Comparison of ENCODE assay signal across 10 cellular contexts in the genomic region with DNA sequence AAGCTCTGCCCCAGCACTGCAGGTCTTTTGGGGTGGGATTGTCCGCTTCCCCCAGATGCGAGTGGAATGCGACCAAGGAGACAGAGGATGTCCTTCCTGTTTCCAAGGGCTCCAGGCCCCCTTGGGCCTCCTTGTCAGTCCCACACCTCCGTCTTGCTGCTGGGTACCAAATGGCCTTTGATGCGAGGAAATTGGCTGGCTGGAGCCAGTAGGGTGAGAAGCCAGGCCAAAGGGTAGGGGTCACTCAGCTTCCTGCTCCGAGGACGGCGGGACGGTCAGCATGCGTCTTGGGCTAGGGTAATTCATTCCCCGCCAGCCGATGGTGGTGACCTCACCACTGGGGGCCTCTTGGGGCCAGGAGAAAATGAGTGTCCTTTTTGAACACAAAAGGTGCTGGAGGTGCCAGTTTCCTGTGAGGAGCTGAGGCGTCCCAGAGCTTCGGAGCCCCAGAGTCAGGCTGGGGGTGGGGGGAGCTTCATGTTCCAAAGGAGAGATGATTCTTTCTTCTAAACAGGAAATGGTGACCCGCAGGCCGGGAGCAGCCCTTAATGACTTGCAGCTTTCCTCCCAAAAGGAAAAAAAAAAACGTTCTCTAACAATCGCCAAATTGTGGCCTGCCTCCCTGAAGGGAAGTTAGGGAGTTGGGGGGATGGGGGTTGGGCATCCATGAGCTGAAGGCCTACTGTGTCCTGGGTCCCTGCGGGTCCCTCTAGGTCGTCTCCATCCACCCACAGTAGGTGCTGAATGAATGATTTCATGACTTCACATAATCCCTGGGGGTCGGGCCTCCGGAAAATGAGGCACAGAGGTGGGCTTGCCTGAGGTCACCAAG. TPM values are rescaled to one million over a fixed set of nuclear protein-coding genes. Genes with fewer than 3 reads are reported as not detected.
DNase-seq lines count a peak whose midpoint lies in the region; ATAC-seq and TF ChIP-seq lines count a peak whose summit lies in the region.
"Had no signal": no experiment of that assay in that cellular context is flagged by ENCODE, and none has a peak within 500 bp of the region (broad histone marks: within the 10 kb centered on the region; RNA-seq: fewer than 3 reads in every experiment).

No MANE protein-coding gene starts in this region.

- peaks cover 94% of the 10 kb centered on the region for H3K4me1 Mint-ChIP-seq in nephron progenitor cell

- H3K4me3 Mint-ChIP-seq in nephron progenitor cell = peak overlapping the region; percentile 62

- H3K36me3 ChIP-seq in SJCRH30 = peaks cover 49% of the 10 kb centered on the region

- TF ChIP-seq CTCF in fibroblast of pulmonary artery (IDR thresholded peaks at IDR 0.05; ENCODE audit: low read length, missing control alignments) (no peak), nephron progenitor cell (IDR thresholded peaks at IDR 0.05) (no peak)

- peaks cover 67% of the 10 kb centered on the region for H3K4me1 ChIP-seq in SJCRH30

- no peaks in the 10 kb centered on the region for H3K9me3 Mint-ChIP-seq in nephron progenitor cell

- peaks cover 7% of the 10 kb centered on the region for H3K36me3 Mint-ChIP-seq in nephron progenitor cell (ENCODE audit: low read depth)

- peak overlapping the region; percentile 57 for H3K27ac ChIP-seq in SJCRH30

- H3K27me3 Mint-ChIP-seq in nephron progenitor cell (ENCODE audit: low read depth, poor library complexity) = no peaks in the 10 kb centered on the region

- peak overlapping the region; percentile 96 for H3K27ac Mint-ChIP-seq in nephron progenitor cell

- H3K27me3 ChIP-seq in SJCRH30 = no peaks in the 10 kb centered on the region

- H3K4me3 ChIP-seq in SJCRH30 (no peak overlapping the region), fibroblast of pulmonary artery (replicated peaks; ENCODE audit: low read depth, low read length) (peak overlapping the region; percentile 17)

- no peaks in the 10 kb centered on the region for H3K9me3 ChIP-seq in SJCRH30 (replicated peaks)

- DNase-seq in AG08395 (ENCODE audit: low spot score) (peak; percentile 86), SJCRH30 (peak; percentile 86 to 89), fibroblast of pulmonary artery (ENCODE audit: low read depth) (peak; percentile 88), nephron progenitor cell (peak; percentile 62), NCI-H1092 (lab: John Stamatoyannopoulos, UW) (no peak), NCI-H1417 treated with DMSO at 0.1 percent for 48 hours (lab: John Stamatoyannopoulos, UW) (no peak), T-helper 1 cell (no peak)
- DNase-seq: DND-41 had no signal

- no peak for ATAC-seq in GM19328 (IDR thresholded peaks at IDR 0.05; ENCODE audit: unreplicated experiment)

RNA-seq across cellular contexts. Expression of a gene that starts 6.7 kb away (rescaled TPM):
- 29.7 and 30.7 TPM in 2 replicates for total RNA-seq in SJCRH30 (2014; rRNA removed; shearing (Covaris generic))
- total RNA-seq: kidney epithelial cell had no signal

RNA-seq across cellular contexts. Expression of a gene that starts 53.3 kb away (rescaled TPM):
- 107 and 108 TPM in 2 replicates for total RNA-seq in SJCRH30 (2014; rRNA removed; shearing (Covaris generic))

Comparison
In these comparisons a context has a peak if more than half of its experiments do, and no peak if none do; other contexts are left out.
1. DNase-seq: peak in AG08395 (single experiment), SJCRH30 (2 of 2), fibroblast of pulmonary artery (single experiment) and nephron progenitor cell (single experiment); none in NCI-H1092 (single experiment), NCI-H1417 treated with DMSO at 0.1 percent for 48 hours (single experiment) and T-helper 1 cell (0 of 5).